In genomic region chr3:14864131-14864530, GRCh38 we compare ENCODE assay signal across 15 cellular contexts. TPM values are rescaled to one million over a fixed set of nuclear protein-coding genes. Genes with fewer than 3 reads are reported as not detected.
DNase-seq lines count a peak whose midpoint lies in the region; ATAC-seq, FAIRE-seq and TF ChIP-seq lines count a peak whose summit lies in the region.
"Had no signal": no experiment of that assay in that cellular context is flagged by ENCODE, and none has a peak within 500 bp of the region (broad histone marks: within the 10 kb centered on the region; RNA-seq: fewer than 3 reads in every experiment).

No MANE protein-coding gene starts in this region.

- H2BK15ac ChIP-seq in H9 (ENCODE audit: low read depth, low read length) (no peak overlapping the region), H1 (ENCODE audit: low read length) (no peak overlapping the region)

- H3K4me2 ChIP-seq in H9 (ENCODE audit: insufficient read depth, insufficient read length, low read length) (no peak overlapping the region), H1 (ENCODE audit: insufficient read depth in 1 of 2, low read depth in 2 of 2, low read length in 2 of 2) (peak overlapping the region; percentile 3 to 54; a peak in 3 of 4 replicates)
- H3K4me2 ChIP-seq: BLaER1 treated with 17β-estradiol and CSF1 and Interleukin-3, amounts not matched to agents 10 nM and 100 nM had no signal

- TF ChIP-seq RAD21 in H1 (IDR thresholded peaks at IDR 0.05 in 1 of 2, conservative IDR thresholded peaks at IDR 0.05 in 1 of 2; ENCODE audit: low read depth in 2 of 2, low read length in 2 of 2), result no peak

- H3K9me3 Mint-ChIP-seq in H9, result no peaks in the 10 kb centered on the region
- peaks cover 0 to 2% (median 0%) of the 10 kb centered on the region in 11 donors for H3K9me3 Mint-ChIP-seq in naive thymus-derived CD4-positive, alpha-beta T cell
- H3K9me3 Mint-ChIP-seq: CD4-positive, CD25-positive, alpha-beta regulatory T cell had no signal

- CTCF ChIA-PET in H1 (lab: Charles Lee; ENCODE audit: partially characterized antibody), result interaction anchor here (0.7 to 4.9 kb wide), 28 partner anchors 11 to 159 kb away, joined by 3 to 54 read pairs (median 6); no protein-coding TSS in a partner anchor
- CTCF ChIA-PET in naive thymus-derived CD4-positive, alpha-beta T cell (lab: Charles Lee), result no interaction called here

- H3K23me2 ChIP-seq in H9 (ENCODE audit: insufficient read length, low read depth, low read length, poor library complexity, severe bottlenecking), result no peaks in the 10 kb centered on the region
- H3K23me2 ChIP-seq in H1 (ENCODE audit: low read depth, low read length), result no peaks in the 10 kb centered on the region

- H2BK12ac ChIP-seq in H9 (ENCODE audit: insufficient read length, low read depth, low read length), result no peak overlapping the region
- peak overlapping the region; percentile 23; the same call in 1 of the 2 replicates for H2BK12ac ChIP-seq in H1 (ENCODE audit: low read depth, low read length)

- no peak overlapping the region for H3K4ac ChIP-seq in H9 (ENCODE audit: low read depth, low read length)
- no peak overlapping the region for H3K4ac ChIP-seq in H1 (replicated peaks; ENCODE audit: insufficient read length, low read depth, low read length)

- TF ChIP-seq POLR2A in H1 (IDR thresholded peaks at IDR 0.05; ENCODE audit: control extremely low read depth in 1 of 2, low read depth in 2 of 2, low read length in 2 of 2) (no peak), upper lobe of left lung (IDR thresholded peaks at IDR 0.05) (no peak)

- H3K4me1 Mint-ChIP-seq in H9, result peaks cover 35 to 44% of the 10 kb centered on the region in 2 experiments
- H3K4me1 Mint-ChIP-seq in naive thymus-derived CD4-positive, alpha-beta T cell, result no peaks in the 10 kb centered on the region
- H3K4me1 Mint-ChIP-seq: CD4-positive, CD25-positive, alpha-beta regulatory T cell; IgD-negative memory B cell had no signal

- no peak overlapping the region for H3K23ac ChIP-seq in H9 (ENCODE audit: insufficient read length, low read depth, low read length)
- H3K23ac ChIP-seq in H1 (ENCODE audit: insufficient read length), result no peak overlapping the region

- TF ChIP-seq CTCF in H9 (conservative IDR thresholded peaks at IDR 0.05) (no peak), H1 (IDR thresholded peaks at IDR 0.05; ENCODE audit: control extremely low read depth in 1 of 3, insufficient read depth in 1 of 3, low read depth in 1 of 3, low read length in 3 of 3) (no peak), upper lobe of left lung (IDR thresholded peaks at IDR 0.05) (no peak)

- H4K8ac ChIP-seq in H9 (replicated peaks; ENCODE audit: insufficient read length, low read depth, low read length) (no peak overlapping the region), H1 (ENCODE audit: extremely low read depth, insufficient read depth, low read length) (peak overlapping the region; percentile 39; the same call in 1 of the 2 replicates)

- no peak for FAIRE-seq in H1 (lab: Jason Lieb, UNC)
- FAIRE-seq in HTR-8/SVneo (lab: Jason Lieb, UNC), result no peak

- H3K18ac ChIP-seq in H9 (ENCODE audit: insufficient read length, low read depth, low read length), result no peak overlapping the region
- 0 out of 2 replicates have a peak overlapping the region, but pooled peaks have one; percentile 26 for H3K18ac ChIP-seq in H1 (ENCODE audit: extremely low read depth, low read length)

- H3K4me3 ChIP-seq in H1 (ENCODE audit: extremely low read depth in 1 of 4, insufficient read depth in 2 of 4, low read depth in 3 of 4, low read length in 4 of 4) (no peak overlapping the region), upper lobe of left lung (no peak overlapping the region)
- no peak overlapping the region for H3K4me3 ChIP-seq in naive thymus-derived CD4-positive, alpha-beta T cell (ENCODE audit: low read length)
- H3K4me3 ChIP-seq: BLaER1 treated with 17β-estradiol and CSF1 and Interleukin-3, amounts not matched to agents 10 nM and 100 nM; HAP-1 had no signal

- H3K9ac ChIP-seq in H9 (ENCODE audit: extremely low read depth, insufficient read length, low read length), result no peak overlapping the region
- no peak overlapping the region for H3K9ac ChIP-seq in H1 (replicated peaks in 1 of 4; ENCODE audit: extremely low read depth in 1 of 4, low read depth in 3 of 4, low read length in 3 of 4)
- H3K9ac ChIP-seq: BLaER1 treated with 17β-estradiol and CSF1 and Interleukin-3, amounts not matched to agents 10 nM and 100 nM had no signal

- DNase-seq in H9 (no peak), H1 (ENCODE audit: low read depth in 1 of 2, low spot score in 2 of 2) (no peak), upper lobe of left lung (no peak), NCI-H2107 treated with DMSO at 0.1 percent for 48 hours (lab: John Stamatoyannopoulos, UW; ENCODE audit: unreplicated experiment) (no peak), HTR-8/SVneo (ENCODE audit: insufficient read length, low spot score) (no peak)
- DNase-seq in naive thymus-derived CD4-positive, alpha-beta T cell, result no peak
- DNase-seq: CD4-positive, CD25-positive, alpha-beta regulatory T cell; DMS53; GF-D8 had no signal

- peak overlapping the region in 1 of 2 experiments; percentile 25; a peak in 1 of 5 replicates for H3K4me3 Mint-ChIP-seq in H9
- no peak overlapping the region for H3K4me3 Mint-ChIP-seq in naive thymus-derived CD4-positive, alpha-beta T cell
- H3K4me3 Mint-ChIP-seq: CD4-positive, CD25-positive, alpha-beta regulatory T cell; IgD-negative memory B cell had no signal

- H2AK5ac ChIP-seq in H9 (ENCODE audit: insufficient read length, low read length), result no peak overlapping the region
- no peak overlapping the region for H2AK5ac ChIP-seq in H1 (ENCODE audit: low read depth, low read length)

- H3K56ac ChIP-seq in H9 (ENCODE audit: insufficient read length, low read depth, low read length) (no peak overlapping the region), H1 (replicated peaks; ENCODE audit: insufficient read length, low read depth, low read length) (no peak overlapping the region)

- H3T11ph ChIP-seq in H9 (ENCODE audit: low read length), result no peak overlapping the region

- POLR2A ChIA-PET in H1 (lab: Charles Lee; ENCODE audit: partially characterized antibody), result interaction anchor here (0.8 kb wide), 1 partner anchor 9 kb away, joined by 3 read pairs; no protein-coding TSS in a partner anchor
- POLR2A ChIA-PET in naive thymus-derived CD4-positive, alpha-beta T cell (lab: Charles Lee), result no interaction called here

- H4K5ac ChIP-seq in H9 (ENCODE audit: insufficient read length, low read depth, low read length), result no peak overlapping the region
- H4K5ac ChIP-seq in H1 (ENCODE audit: insufficient read length, low read depth, low read length), result no peak overlapping the region

- H2BK20ac ChIP-seq in H9 (ENCODE audit: low read depth, low read length, poor library complexity, severe bottlenecking) (no peak overlapping the region), H1 (ENCODE audit: low read length) (no peak overlapping the region)

- H3K36me3 Mint-ChIP-seq in H9 (ENCODE audit: insufficient read depth in 1 of 3, low read depth in 3 of 3), result no peaks in the 10 kb centered on the region
- no peaks in the 10 kb centered on the region for H3K36me3 Mint-ChIP-seq in naive thymus-derived CD4-positive, alpha-beta T cell
- H3K36me3 Mint-ChIP-seq: CD4-positive, CD25-positive, alpha-beta regulatory T cell; IgD-negative memory B cell had no signal

- H3K36me3 ChIP-seq in H1 (ENCODE audit: control insufficient read depth in 2 of 4, insufficient read depth in 4 of 4, low read length in 3 of 4) (no peaks in the 10 kb centered on the region), upper lobe of left lung (peaks cover 0 to 17% (median 0%) of the 10 kb centered on the region in 4 donors)
- no peaks in the 10 kb centered on the region for H3K36me3 ChIP-seq in naive thymus-derived CD4-positive, alpha-beta T cell (ENCODE audit: control insufficient read depth in 2 of 3, insufficient read depth in 3 of 3, low read length in 3 of 3)
- H3K36me3 ChIP-seq: BLaER1 treated with 17β-estradiol and CSF1 and Interleukin-3, amounts not matched to agents 10 nM and 100 nM; HAP-1 had no signal

- H2AFZ ChIP-seq in H9 (ENCODE audit: low read length), result no peak overlapping the region
- H2AFZ ChIP-seq in H1 (ENCODE audit: low read length), result peak overlapping the region; percentile 42; the same call in 1 of the 2 replicates

- no peak overlapping the region for H4K91ac ChIP-seq in H9 (ENCODE audit: insufficient read length, low read depth, low read length)
- no peak overlapping the region for H4K91ac ChIP-seq in H1 (replicated peaks; ENCODE audit: insufficient read length, low read length)

- no peak overlapping the region for H3K27ac ChIP-seq in H9 (ENCODE audit: insufficient read length, low read depth, low read length)
- no peak overlapping the region for H3K27ac ChIP-seq in H1 (ENCODE audit: low read depth, low read length)
- H3K27ac ChIP-seq in naive thymus-derived CD4-positive, alpha-beta T cell (ENCODE audit: low read depth, low read length), result no peak overlapping the region
- H3K27ac ChIP-seq in upper lobe of left lung, result peak overlapping the region; percentile 15 to 87 (median 76)
- H3K27ac ChIP-seq: BLaER1 treated with 17β-estradiol and CSF1 and Interleukin-3, amounts not matched to agents 10 nM and 100 nM had no signal

- H3K27me3 Mint-ChIP-seq in H9 (ENCODE audit: low read depth), result peaks cover 2% of the 10 kb centered on the region
- peaks cover 0 to 13% (median 5%) of the 10 kb centered on the region in 5 donors for H3K27me3 Mint-ChIP-seq in naive thymus-derived CD4-positive, alpha-beta T cell

- no peak overlapping the region for H2BK5ac ChIP-seq in H9 (ENCODE audit: insufficient read length, low read length)
- no peak overlapping the region for H2BK5ac ChIP-seq in H1 (ENCODE audit: low read depth, low read length)

- no peaks in the 10 kb centered on the region for H3K79me2 ChIP-seq in H9 (ENCODE audit: insufficient read depth, low read length)
- no peaks in the 10 kb centered on the region for H3K79me2 ChIP-seq in H1 (ENCODE audit: control insufficient read depth in 1 of 2, insufficient read depth in 2 of 2, low read length in 2 of 2)

- H3K27me3 ChIP-seq in H9 (ENCODE audit: insufficient read depth, low read length) (no peaks in the 10 kb centered on the region), H1 (replicated peaks in 1 of 4; ENCODE audit: control insufficient read depth in 3 of 4, extremely low read depth in 1 of 4, insufficient read depth in 3 of 4, low read length in 3 of 4) (no peaks in the 10 kb centered on the region), upper lobe of left lung (no peaks in the 10 kb centered on the region)
- no peaks in the 10 kb centered on the region for H3K27me3 ChIP-seq in naive thymus-derived CD4-positive, alpha-beta T cell (ENCODE audit: control insufficient read depth in 2 of 2, insufficient read depth in 2 of 2, low read length in 2 of 2)
- H3K27me3 ChIP-seq: BLaER1 treated with 17β-estradiol and CSF1 and Interleukin-3, amounts not matched to agents 10 nM and 100 nM had no signal

- H3K4me1 ChIP-seq in H9 (ENCODE audit: insufficient read depth, low read length) (peaks cover 10% of the 10 kb centered on the region; the same call in 1 of the 2 replicates), H1 (replicated peaks in 1 of 4; ENCODE audit: control insufficient read depth in 3 of 4, insufficient read depth in 4 of 4, low read length in 3 of 4) (peaks cover 4 to 16% (median 13%) of the 10 kb centered on the region in 4 experiments), upper lobe of left lung (peaks cover 27 to 39% (median 35%) of the 10 kb centered on the region in 4 donors)
- no peaks in the 10 kb centered on the region for H3K4me1 ChIP-seq in naive thymus-derived CD4-positive, alpha-beta T cell (ENCODE audit: control insufficient read depth in 2 of 2, insufficient read depth in 2 of 2, low read length in 2 of 2)
- H3K4me1 ChIP-seq: HAP-1 had no signal

- ATAC-seq in naive thymus-derived CD4-positive, alpha-beta T cell, result peak; percentile 3
- no peak for ATAC-seq in upper lobe of left lung (ENCODE audit: low FRiP score in 2 of 2)
- no peak for ATAC-seq in HG03432 (IDR thresholded peaks at IDR 0.05; ENCODE audit: unreplicated experiment)

- H4K20me1 ChIP-seq in H9 (ENCODE audit: control insufficient read depth, insufficient read depth, insufficient read length) (no peaks in the 10 kb centered on the region), H1 (replicated peaks in 1 of 2; ENCODE audit: control insufficient read depth in 1 of 2, insufficient read depth in 2 of 2, low read length in 2 of 2) (no peaks in the 10 kb centered on the region)
- H4K20me1 ChIP-seq: BLaER1 treated with 17β-estradiol and CSF1 and Interleukin-3, amounts not matched to agents 10 nM and 100 nM had no signal

- no peak overlapping the region; a peak in 3 of 7 replicates for H3K27ac Mint-ChIP-seq in H9
- no peak overlapping the region for H3K27ac Mint-ChIP-seq in naive thymus-derived CD4-positive, alpha-beta T cell
- H3K27ac Mint-ChIP-seq: CD4-positive, CD25-positive, alpha-beta regulatory T cell; IgD-negative memory B cell had no signal

- H3K14ac ChIP-seq in H9 (ENCODE audit: insufficient read depth, low read length) (peak overlapping the region; percentile 9; the same call in 1 of the 2 replicates), H1 (ENCODE audit: insufficient read length) (no peak overlapping the region)

- intact Hi-C loops in naive thymus-derived CD4-positive, alpha-beta T cell (cut with micrococcal nuclease), result no loop called here

- WGBS in H9 (ENCODE audit: extremely low coverage, insufficient read length, low lambda C conversion rate), result no CpG with 5 or more reads among the region's 14 CpGs
- WGBS in H1 (ENCODE audit: extremely low coverage in 1 of 2, insufficient coverage in 1 of 2, insufficient read length in 1 of 2, insufficient replicate concordance in 2 of 2, low coverage in 1 of 2, low lambda C conversion rate in 2 of 2, missing lambda C conversion rate in 1 of 2), 2 experiments, result 71% methylated on average over 14 of the region's 14 CpGs; no CpG with 5 or more reads in 1 of the 2 experiments
- 91 to 93% methylated on average over 8 to 14 of the region's 14 CpGs for WGBS in upper lobe of left lung, 2 donors

- H3K9me3 ChIP-seq in H9 (ENCODE audit: control insufficient read depth, low read depth, low read length), result no peaks in the 10 kb centered on the region
- no peaks in the 10 kb centered on the region for H3K9me3 ChIP-seq in H1 (ENCODE audit: insufficient read depth in 2 of 2, low read depth in 1 of 2, low read length in 1 of 2)
- no peaks in the 10 kb centered on the region for H3K9me3 ChIP-seq in naive thymus-derived CD4-positive, alpha-beta T cell (ENCODE audit: control insufficient read depth in 2 of 3, low read length in 3 of 3)
- no peaks in the 10 kb centered on the region for H3K9me3 ChIP-seq in upper lobe of left lung
- H3K9me3 ChIP-seq: BLaER1 treated with 17β-estradiol and CSF1 and Interleukin-3, amounts not matched to agents 10 nM and 100 nM; HAP-1 had no signal

- H2BK120ac ChIP-seq in H9 (ENCODE audit: low read depth, low read length, poor library complexity, severe bottlenecking) (no peak overlapping the region), H1 (replicated peaks; ENCODE audit: low read depth, low read length) (no peak overlapping the region)

- H3K79me1 ChIP-seq in H9 (ENCODE audit: insufficient read depth, low read depth, low read length, poor library complexity, severe bottlenecking) (no peaks in the 10 kb centered on the region), H1 (ENCODE audit: low read depth, low read length) (no peaks in the 10 kb centered on the region)

- TF ChIP-seq EP300 in H1 (IDR thresholded peaks at IDR 0.05; ENCODE audit: borderline replicate concordance in 1 of 2, low read depth in 2 of 2, low read length in 2 of 2) (no peak), upper lobe of left lung (IDR thresholded peaks at IDR 0.05) (no peak)

RNA-seq across cellular contexts. Expression of gene FGD5, which starts 45.4 kb away (rescaled TPM):
- total RNA-seq in H9 (2021) (7.8 and 8.6 TPM in 2 replicates), upper lobe of left lung (10 to 100 TPM; 26.8 to 90.4 (median 57.2) TPM)
- 14.3 and 15.3 TPM in 2 replicates for total RNA-seq in H1 (2021; fragmentation: NEBNext Ultra II Directional; extraction: Animal tissue kit (Norgen Biotek cat#: 25700))
- 4.7 and 6.0 TPM in 2 replicates for polyA plus RNA-seq in H1 (2011; rRNA removed)
- polyA plus RNA-seq in H1 (2011; cell fraction: cytosol; rRNA removed), result 6.1 TPM
- 8.1 TPM for polyA plus RNA-seq in H1 (2011; cell fraction: nucleus; rRNA removed)
- 6.0 to 11.3 TPM (median 8.8 TPM) in 4 replicates for polyA plus RNA-seq in H1 (2012, experiment 1 of 2)
- 4.3 TPM for polyA plus RNA-seq in H1 (2012, experiment 2 of 2)
- 9.0 TPM for polyA plus RNA-seq in H1 (2013, experiment 1 of 2)
- polyA plus RNA-seq in H1 (2013, experiment 2 of 2), result 9.6 TPM
- polyA minus RNA-seq in H1 (2011; rRNA and poly(A)+ RNA removed), result 9.0 and 9.7 TPM in 2 replicates
- polyA minus RNA-seq in H1 (2011; cell fraction: cytosol; rRNA and poly(A)+ RNA removed), result 6.8 TPM
- polyA minus RNA-seq in H1 (2011; cell fraction: nucleus; rRNA and poly(A)+ RNA removed), result 7.9 TPM
- under 1 TPM in 1 of 5 experiments, not detected in 4; 0.37 TPM for total RNA-seq in naive thymus-derived CD4-positive, alpha-beta T cell
- polyA plus RNA-seq in naive thymus-derived CD4-positive, alpha-beta T cell, result not detected
- total RNA-seq: A172, HT-29 had no signal
- polyA plus RNA-seq: IgD-negative memory B cell had no signal

Comparison
In these comparisons a context has a peak if more than half of its experiments do, and no peak if none do; other contexts are left out.
1. H3K27ac ChIP-seq: peak in upper lobe of left lung (4 of 4); none in H9 (single experiment), H1 (single experiment) and naive thymus-derived CD4-positive, alpha-beta T cell (single experiment).